In the genomic region with DNA sequence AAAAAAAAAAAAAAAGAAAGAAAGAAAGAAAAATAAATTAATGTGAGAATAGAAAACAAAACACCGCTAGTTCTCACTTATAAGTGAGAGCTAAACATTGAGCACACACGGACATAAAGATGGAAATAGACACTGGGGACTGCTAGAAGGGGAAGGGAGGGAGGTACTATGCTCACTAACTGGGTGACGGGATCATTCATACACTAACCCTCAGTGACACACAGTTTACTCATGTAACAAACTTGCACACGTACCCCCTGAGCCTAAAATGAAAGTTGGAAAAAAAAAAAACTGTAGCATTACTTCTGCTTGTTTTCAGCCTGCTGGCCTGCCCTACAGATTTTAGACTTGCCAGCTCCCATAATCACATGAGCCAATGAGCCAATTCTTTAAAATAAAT, we compare ENCODE assay signal across 24 cellular contexts. TPM values are rescaled to one million over a fixed set of nuclear protein-coding genes. Genes with fewer than 3 reads are reported as not detected.
A peak's percentile ranks its signal among the peaks of the same experiment; 100 is the strongest.
DNase-seq lines count a peak whose midpoint lies in the region; ATAC-seq and TF ChIP-seq lines count a peak whose summit lies in the region.
"Had no signal": no experiment of that assay in that cellular context is flagged by ENCODE, and none has a peak within 500 bp of the region (broad histone marks: within the 10 kb centered on the region; RNA-seq: fewer than 3 reads in every experiment).

No MANE protein-coding gene starts in this region.

- ATAC-seq in PC-3 (peak; percentile 80), HG03280 (IDR thresholded peaks at IDR 0.05; ENCODE audit: unreplicated experiment) (no peak), GM19455 (IDR thresholded peaks at IDR 0.05; ENCODE audit: unreplicated experiment) (no peak)
- ATAC-seq: activated CD4-positive, CD25-positive, alpha-beta regulatory T cell treated with anti-CD3 and anti-CD28 coated beads, Interleukin-2, amount 50 U/mL, for 24 hours; activated naive CD4-positive, alpha-beta T cell treated with anti-CD3 and anti-CD28 coated beads, Interleukin-2, amount 50 U/mL, for 72 hours; gastrocnemius medialis; natural killer cell; stimulated activated effector memory CD8-positive, alpha-beta T cell treated with anti-CD3 and anti-CD28 coated beads, Interleukin-12 subunit alpha, Interleukin-12 subunit beta, amount 100 ng/mL, for 72 hours had no signal

- H3K36me3 ChIP-seq in PC-3 (ENCODE audit: low read depth, low read length) (no peaks in the 10 kb centered on the region; the same call in 1 of the 2 replicates), osteoblast (ENCODE audit: insufficient read depth, low read length) (no peaks in the 10 kb centered on the region)
- H3K36me3 ChIP-seq: gastrocnemius medialis, ovary had no signal

- BruUV-seq in PC-3 (replicated peaks; lab: Mats Ljungman, UMichigan) = no TSS peak

- intact Hi-C loops in PC-3 (cut with micrococcal nuclease) = no loop called here

- CTCF ChIA-PET in PC-3 (lab: Charles Lee) = interaction anchor here (0.6 kb wide), 3 partner anchors 9 to 56 kb away, joined by 6 to 7 read pairs (median 7); no protein-coding TSS in a partner anchor

- H3F3A ChIP-seq in PC-3 (ENCODE audit: low read length, unreplicated experiment) = no peaks in the 10 kb centered on the region

- H3K9me3 ChIP-seq in PC-3 (ENCODE audit: low read length) (no peaks in the 10 kb centered on the region), osteoblast (ENCODE audit: low read depth, low read length) (no peaks in the 10 kb centered on the region)
- H3K9me3 ChIP-seq: ascending aorta, gastrocnemius medialis, ovary, suprapubic skin had no signal

- H4K20me1 ChIP-seq in PC-3 (ENCODE audit: low read length) (no peaks in the 10 kb centered on the region), osteoblast (ENCODE audit: insufficient read depth, low read length) (no peaks in the 10 kb centered on the region)

- H3K4me2 ChIP-seq in PC-3 (ENCODE audit: low read length) (peak overlapping the region; percentile 22; the same call in 1 of the 2 replicates), osteoblast (ENCODE audit: insufficient read depth, low read length) (peak overlapping the region; percentile 63)

- H2AFZ ChIP-seq in PC-3 (ENCODE audit: low read length) (no peak overlapping the region), osteoblast (ENCODE audit: low read length) (peak overlapping the region; percentile 78)

- POLR2A ChIA-PET in PC-3 (lab: Charles Lee; ENCODE audit: unreplicated experiment) = interaction anchor here (0.7 kb wide), 1 partner anchor 256 kb away, joined by 5 read pairs; no protein-coding TSS in a partner anchor

- no peaks in the 10 kb centered on the region; the same call in 1 of the 2 replicates for H3K4me1 ChIP-seq in PC-3 (ENCODE audit: insufficient read depth, low read length)
- H3K4me1 ChIP-seq in osteoblast (ENCODE audit: insufficient read depth, low read length) = no peaks in the 10 kb centered on the region
- H3K4me1 ChIP-seq: ascending aorta, gastrocnemius medialis, suprapubic skin had no signal

- H3K9ac ChIP-seq in PC-3 (ENCODE audit: low read length) = no peak overlapping the region

- H3K27me3 ChIP-seq in PC-3 (ENCODE audit: low read length) (no peaks in the 10 kb centered on the region), osteoblast (ENCODE audit: insufficient read depth, low read length) (no peaks in the 10 kb centered on the region)
- H3K27me3 ChIP-seq: ascending aorta, gastrocnemius medialis, ovary, suprapubic skin had no signal

- H3K79me2 ChIP-seq in PC-3 (ENCODE audit: low read length) = no peaks in the 10 kb centered on the region
- H3K79me2 ChIP-seq in osteoblast (ENCODE audit: insufficient read depth, low read length) = no peaks in the 10 kb centered on the region

- H3K4me3 ChIP-seq in PC-3 (ENCODE audit: low read length) (no peak overlapping the region), choroid plexus epithelial cell (ENCODE audit: low read depth, low read length) (no peak overlapping the region), osteoblast (ENCODE audit: insufficient read depth, low read length) (no peak overlapping the region)
- H3K4me3 ChIP-seq: ascending aorta, gastrocnemius medialis, K562, ovary, suprapubic skin had no signal

- TF ChIP-seq CTCF in PC-3 (conservative IDR thresholded peaks at IDR 0.05; ENCODE audit: low read depth, low read length) (no peak), choroid plexus epithelial cell (conservative IDR thresholded peaks at IDR 0.05; ENCODE audit: low read depth, low read length) (no peak), osteoblast (IDR thresholded peaks at IDR 0.05; ENCODE audit: extremely low read depth, low read depth, low read length) (no peak)

- H3K27ac ChIP-seq in PC-3 (ENCODE audit: low read length) = no peak overlapping the region
- H3K27ac ChIP-seq in osteoblast (ENCODE audit: low read depth, low read length) = peak overlapping the region; percentile 56
- H3K27ac ChIP-seq: ascending aorta, gastrocnemius medialis, ovary, suprapubic skin had no signal

- DNase-seq in ELR (ENCODE audit: low read depth) (peak; percentile 83), PC-3 (peak; percentile 64), choroid plexus epithelial cell (ENCODE audit: low read depth) (peak; percentile 28), osteoblast (ENCODE audit: insufficient read length, low spot score, missing footprints) (peak; percentile 84), Ammon's horn (ENCODE audit: low spot score) (no peak)
- DNase-seq: activated CD4-positive, alpha-beta memory T cell treated with anti-CD3 and anti-CD28 coated beads, Interleukin-2, amount 10 ng/mL, durations not matched to agents 7 days and 5 days; CD4-positive, CD25-positive, alpha-beta regulatory T cell; gastrocnemius medialis; hypothalamus; natural killer cell; NCI-H1436; OCI-M1; ovary; retina; SHP77 treated with DMSO at 0.1 percent for 48 hours had no signal

- H3K9me2 ChIP-seq in PC-3 (replicated peaks; ENCODE audit: low read length) = no peaks in the 10 kb centered on the region

RNA-seq across cellular contexts. Expression of a gene that starts 10.5 kb away (rescaled TPM):
- total RNA-seq in PC-3 (2014; rRNA removed) (101 and 113 TPM in 2 replicates), osteoblast (49.2 and 56.3 TPM in 2 replicates)

RNA-seq across cellular contexts. Expression of a gene that starts 17.2 kb away (rescaled TPM):
- 54.5 and 56.2 TPM in 2 replicates for total RNA-seq in PC-3 (2014; rRNA removed)
- total RNA-seq in osteoblast = 43.4 and 46.9 TPM in 2 replicates

RNA-seq across cellular contexts. Expression of a gene that starts 20.7 kb away (rescaled TPM):
- total RNA-seq in PC-3 (2014; rRNA removed) (78.9 and 94.9 TPM in 2 replicates), osteoblast (79.0 and 98.1 TPM in 2 replicates)

RNA-seq across cellular contexts. Expression of a gene that starts 42.7 kb away (rescaled TPM):
- total RNA-seq in PC-3 (2014; rRNA removed) (81.1 and 116 TPM in 2 replicates), osteoblast (63.9 and 74.9 TPM in 2 replicates)

RNA-seq across cellular contexts. Expression of a gene that starts 56.7 kb away (rescaled TPM):
- 0.18 TPM in 1 of 2 replicates, not detected in the other for total RNA-seq in PC-3 (2014; rRNA removed)
- total RNA-seq in osteoblast = 0.29 and 0.36 TPM in 2 replicates
- total RNA-seq: G401 had no signal
